In genomic region chr14:68857671-68858070, GRCh38 we compare ENCODE assay signal across 29 cellular contexts.
DNase-seq lines count a peak whose midpoint lies in the region; ATAC-seq, FAIRE-seq and TF ChIP-seq lines count a peak whose summit lies in the region.
"Had no signal": no experiment of that assay in that cellular context is flagged by ENCODE, and none has a peak within 500 bp of the region (broad histone marks: within the 10 kb centered on the region; RNA-seq: fewer than 3 reads in every experiment).

No MANE protein-coding gene starts in this region.

- TF ChIP-seq POLR2A in K562 (conservative IDR thresholded peaks at IDR 0.05): no peak

- H3K4me3 ChIP-seq in mammary epithelial cell (replicated peaks in 1 of 3; ENCODE audit: insufficient read depth in 1 of 3, low read depth in 2 of 3, low read length in 3 of 3) (no peak overlapping the region), K562 (no peak overlapping the region)
- H3K4me3 ChIP-seq: SJSA1 had no signal

- H2AFZ ChIP-seq in mammary epithelial cell (ENCODE audit: low read depth, low read length) (no peak overlapping the region), K562 (ENCODE audit: low read depth, low read length) (no peak overlapping the region)

- H3K9ac ChIP-seq in mammary epithelial cell (ENCODE audit: insufficient read depth, low read length): no peak overlapping the region
- no peak overlapping the region for H3K9ac ChIP-seq in K562 (ENCODE audit: insufficient read depth in 1 of 2, low read depth in 2 of 2, low read length in 2 of 2)

- H3K36me3 Mint-ChIP-seq in MCF 10A (ENCODE audit: insufficient read depth, unreplicated experiment): peaks cover 7% of the 10 kb centered on the region
- H3K36me3 Mint-ChIP-seq in mesothelial cell of epicardium: no peaks in the 10 kb centered on the region
- H3K36me3 Mint-ChIP-seq in progenitor cell of endocrine pancreas (ENCODE audit: insufficient read depth): no peaks in the 10 kb centered on the region
- H3K36me3 Mint-ChIP-seq: CD14-positive monocyte, IgD-negative memory B cell had no signal

- H3K4me1 ChIP-seq in mammary epithelial cell (ENCODE audit: insufficient read depth, low read length): no peaks in the 10 kb centered on the region
- peaks cover 6 to 8% of the 10 kb centered on the region in 2 experiments; a peak in 4 of 5 replicates for H3K4me1 ChIP-seq in K562 (replicated peaks in 1 of 2; ENCODE audit: control insufficient read depth in 2 of 2, insufficient read depth in 2 of 2, low read length in 2 of 2)
- H3K4me1 ChIP-seq: BE2C, SJSA1 had no signal

- TF ChIP-seq EP300 in K562 (IDR thresholded peaks at IDR 0.05; ENCODE audit: low read length): no peak

- H3K27me3 ChIP-seq in mammary epithelial cell (ENCODE audit: insufficient read depth, low read length): no peaks in the 10 kb centered on the region
- H3K27me3 ChIP-seq in K562 (ENCODE audit: control insufficient read depth in 2 of 2, insufficient read depth in 2 of 2, low read length in 2 of 2): no peaks in the 10 kb centered on the region
- H3K27me3 ChIP-seq: BE2C, SJSA1 had no signal

- H4K20me1 ChIP-seq in mammary epithelial cell (ENCODE audit: insufficient read depth, low read length) (no peaks in the 10 kb centered on the region), K562 (replicated peaks; ENCODE audit: control insufficient read depth, insufficient read depth, low read length) (no peaks in the 10 kb centered on the region)

- no TSS peak for BruUV-seq in mammary epithelial cell (replicated peaks; lab: Mats Ljungman, UMichigan)
- BruUV-seq in MCF 10A (replicated peaks; lab: Mats Ljungman, UMichigan): no TSS peak
- no TSS peak for BruUV-seq in K562 (replicated peaks; lab: Mats Ljungman, UMichigan)

- no peak for TF ChIP-seq RAD21 in K562 (CRISPR knock-in tag; conservative IDR thresholded peaks at IDR 0.05 in 1 of 2, IDR thresholded peaks at IDR 0.05 in 1 of 2)

- 79% methylated on average over 3 of the region's 3 CpGs for WGBS in mammary epithelial cell (ENCODE audit: low coverage, missing lambda C conversion rate)
- 57% methylated on average over 2 of the region's 3 CpGs for WGBS in K562 (ENCODE audit: insufficient coverage, low coverage, missing lambda C conversion rate)

- POLR2A ChIA-PET in MCF 10A (lab: Yijun Ruan, JAX) (interaction anchor here (0.6 kb wide), 1 partner anchor 187 kb away, joined by 3 read pairs; no protein-coding TSS in a partner anchor), K562 (lab: Yijun Ruan, JAX) (no interaction called here)

- in situ Hi-C loops in mammary epithelial cell (cut with MboI; ENCODE audit: low sequenced_read_pairs in 2 of 2) (no loop called here), K562 (cut with MboI) (loop anchor here (25.0 kb wide), 1 partner anchor 605 kb away; no protein-coding TSS in a partner anchor)

- H3K27ac Mint-ChIP-seq in MCF 10A (ENCODE audit: low read depth, unreplicated experiment): no peak overlapping the region
- H3K27ac Mint-ChIP-seq in mesothelial cell of epicardium: peak overlapping the region; percentile 15
- peak overlapping the region; percentile 57 for H3K27ac Mint-ChIP-seq in progenitor cell of endocrine pancreas
- H3K27ac Mint-ChIP-seq: CD14-positive monocyte, IgD-negative memory B cell had no signal

- no peaks in the 10 kb centered on the region for H3K79me2 ChIP-seq in mammary epithelial cell (ENCODE audit: insufficient read depth, low read length)
- H3K79me2 ChIP-seq in K562 (ENCODE audit: control insufficient read depth, insufficient read depth, low read length): no peaks in the 10 kb centered on the region

- H3K9me3 ChIP-seq in mammary epithelial cell (replicated peaks; ENCODE audit: insufficient read depth, low read length) (no peaks in the 10 kb centered on the region), K562 (replicated peaks; ENCODE audit: control insufficient read depth, insufficient read depth, low read depth, low read length) (no peaks in the 10 kb centered on the region)
- H3K9me3 ChIP-seq: BE2C, SJSA1 had no signal

- intact Hi-C loops in mammary epithelial cell (cut with micrococcal nuclease) (no loop called here), MCF 10A (cut with micrococcal nuclease) (no loop called here), K562 (cut with micrococcal nuclease) (no loop called here)

- no peaks in the 10 kb centered on the region for H3K4me1 Mint-ChIP-seq in MCF 10A (ENCODE audit: insufficient read depth, unreplicated experiment)
- H3K4me1 Mint-ChIP-seq in mesothelial cell of epicardium: peaks cover 20% of the 10 kb centered on the region
- peaks cover 8% of the 10 kb centered on the region for H3K4me1 Mint-ChIP-seq in progenitor cell of endocrine pancreas (ENCODE audit: low read depth)
- H3K4me1 Mint-ChIP-seq: CD14-positive monocyte, IgD-negative memory B cell had no signal

- FAIRE-seq in K562 (lab: Jason Lieb, UNC): peak; percentile 44
- FAIRE-seq: GM19239 had no signal

- CTCF ChIA-PET in mammary epithelial cell (lab: Charles Lee; ENCODE audit: low non-redundant PET) (no interaction called here), MCF 10A (lab: Yijun Ruan, JAX) (interaction anchor here (1.4 kb wide), 1 partner anchor 15 kb away, joined by 4 read pairs; no protein-coding TSS in a partner anchor), K562 (lab: Yijun Ruan, JAX; ENCODE audit: low intra/inter-chr PET ratio) (no interaction called here)

- dilution Hi-C loops in mammary epithelial cell (cut with HindIII; ENCODE audit: low sequenced_read_pairs): loop anchor here (25.0 kb wide), 1 partner anchor 230 kb away; no protein-coding TSS in a partner anchor

- no peak for TF ChIP-seq CTCF in mammary epithelial cell (conservative IDR thresholded peaks at IDR 0.05 in 1 of 2, IDR thresholded peaks at IDR 0.05 in 1 of 2; ENCODE audit: extremely low read depth in 1 of 2, insufficient read depth in 1 of 2, low read depth in 1 of 2, low read length in 2 of 2)
- TF ChIP-seq CTCF in MCF 10A (IDR thresholded peaks at IDR 0.05; ENCODE audit: unreplicated experiment): no peak
- TF ChIP-seq CTCF in K562 (IDR thresholded peaks at IDR 0.05 in 2 of 3, conservative IDR thresholded peaks at IDR 0.05 in 1 of 3; ENCODE audit: insufficient read depth in 2 of 3, low read depth in 1 of 3, low read length in 3 of 3): no peak
- TF ChIP-seq CTCF in mesothelial cell of epicardium (IDR thresholded peaks at IDR 0.05; ENCODE audit: unreplicated experiment): no peak
- TF ChIP-seq CTCF in progenitor cell of endocrine pancreas (IDR thresholded peaks at IDR 0.05; ENCODE audit: unreplicated experiment): no peak

- DNase-seq in mammary epithelial cell (peak; percentile 49), MCF 10A (ENCODE audit: unreplicated experiment) (no peak), K562 (ENCODE audit: extremely low read depth in 1 of 4, low spot score in 3 of 4) (no peak), mesothelial cell of epicardium (ENCODE audit: low spot score in 2 of 2, unreplicated experiment in 2 of 2) (no peak), progenitor cell of endocrine pancreas (ENCODE audit: low spot score, unreplicated experiment) (no peak), iPS-NIHi7 (ENCODE audit: extremely low spot score) (no peak), NK-92 (lab: John Stamatoyannopoulos, UW; ENCODE audit: unreplicated experiment) (no peak)
- DNase-seq: 8988T; ACHN; BE2C; Calu3; CD8-positive, alpha-beta memory T cell; DMS153; DND-41; H7; NCI-H1092; NCI-H1417 treated with DMSO at 0.1 percent for 48 hours; NCI-H187; NCI-H2107; NCI-H446; NCI-H524 treated with DMSO at 0.1 percent for 48 hours; NCI-H774; Right ventricle myocardium superior; RPMI8226 had no signal

- H3K9me3 Mint-ChIP-seq in MCF 10A (ENCODE audit: unreplicated experiment) (no peaks in the 10 kb centered on the region), mesothelial cell of epicardium (no peaks in the 10 kb centered on the region), progenitor cell of endocrine pancreas (ENCODE audit: low read depth) (peaks cover 3% of the 10 kb centered on the region)

- H3K27me3 Mint-ChIP-seq in MCF 10A (ENCODE audit: insufficient read depth, unreplicated experiment) (no peaks in the 10 kb centered on the region), mesothelial cell of epicardium (ENCODE audit: low read depth) (no peaks in the 10 kb centered on the region), progenitor cell of endocrine pancreas (no peaks in the 10 kb centered on the region)
- H3K27me3 Mint-ChIP-seq: IgD-negative memory B cell had no signal

- H3K27ac ChIP-seq in mammary epithelial cell (ENCODE audit: insufficient read depth, low read depth, low read length) (no peak overlapping the region), K562 (ENCODE audit: extremely low read depth, low read depth, low read length) (no peak overlapping the region)
- H3K27ac ChIP-seq: SJSA1 had no signal

- H3K36me3 ChIP-seq in mammary epithelial cell (ENCODE audit: insufficient read depth, low read length) (peaks cover 2% of the 10 kb centered on the region), K562 (ENCODE audit: control insufficient read depth, insufficient read depth, low read length) (no peaks in the 10 kb centered on the region)
- H3K36me3 ChIP-seq: BE2C, SJSA1 had no signal

- ATAC-seq in K562: no peak
- ATAC-seq in SK-N-SH treated with all-trans-retinoic acid at 6 μM for 48 hours: no peak

- no peaks in the 10 kb centered on the region for H3K9me1 ChIP-seq in K562 (ENCODE audit: control insufficient read depth, insufficient read depth, low read length)

- H3K4me3 Mint-ChIP-seq in MCF 10A (ENCODE audit: unreplicated experiment): no peak overlapping the region
- H3K4me3 Mint-ChIP-seq in mesothelial cell of epicardium: no peak overlapping the region
- H3K4me3 Mint-ChIP-seq in progenitor cell of endocrine pancreas (ENCODE audit: low read depth): no peak overlapping the region
- H3K4me3 Mint-ChIP-seq: CD14-positive monocyte; CD8-positive, alpha-beta memory T cell; IgD-negative memory B cell had no signal

- H3K4me2 ChIP-seq in mammary epithelial cell (ENCODE audit: insufficient read depth, low read depth, low read length) (no peak overlapping the region), K562 (ENCODE audit: insufficient read depth, low read length) (no peak overlapping the region)

TF ChIP-seq in SK-N-SH treated with all-trans-retinoic acid at 6 μM for 48 hours, 23 proteins besides CTCF, POLR2A, EP300 and RAD21 (continues in another document):
- TF ChIP-seq GLIS3 (CRISPR knock-in tag; IDR thresholded peaks at IDR 0.05) (no peak), ZNF565 (CRISPR knock-in tag; conservative IDR thresholded peaks at IDR 0.05; ENCODE audit: low read depth) (no peak), ESRRG (CRISPR knock-in tag; IDR thresholded peaks at IDR 0.05) (no peak)
